Comparison of ENCODE assay signal across 8 cellular contexts in genomic region chr4:113837397-113837796, GRCh38.
DNase-seq lines count a peak whose midpoint lies in the region; ATAC-seq and TF ChIP-seq lines count a peak whose summit lies in the region.

No MANE protein-coding gene starts in this region.

- no peaks in the 10 kb centered on the region for H3K9me3 Mint-ChIP-seq in activated T-cell treated with anti-CD3 and anti-CD28 coated beads, Interleukin-2, amount 50 U/mL, for 4 hours

- TF ChIP-seq POLR2A in adrenal gland (IDR thresholded peaks at IDR 0.05) (no peak), ovary (IDR thresholded peaks at IDR 0.05) (no peak)

- DNase-seq in activated T-cell treated with anti-CD3 and anti-CD28 coated beads, Interleukin-2, amount 50 U/mL, for 4 hours: no peak
- DNase-seq in activated T-cell treated with anti-CD3 and anti-CD28 coated beads for 4 hours (no peak), NCI-H69 (lab: John Stamatoyannopoulos, UW) (peak; percentile 53), fibroblast of peridontal ligament (ENCODE audit: extremely low read depth) (peak; percentile 93), adrenal gland (no peak), ovary (no peak), posterior cingulate gyrus (no peak)

- H3K9me3 ChIP-seq in adrenal gland (replicated peaks in 1 of 3) (no peaks in the 10 kb centered on the region), ovary (no peaks in the 10 kb centered on the region)

- no peak for TF ChIP-seq CTCF in adrenal gland (IDR thresholded peaks at IDR 0.05)
- TF ChIP-seq CTCF in ovary (IDR thresholded peaks at IDR 0.05): no peak

- no peaks in the 10 kb centered on the region for H3K27me3 ChIP-seq in adrenal gland
- no peaks in the 10 kb centered on the region for H3K27me3 ChIP-seq in ovary

- H3K27ac ChIP-seq in adrenal gland (no peak overlapping the region), ovary (no peak overlapping the region)

- no peak overlapping the region for H3K4me3 ChIP-seq in adrenal gland
- H3K4me3 ChIP-seq in ovary: no peak overlapping the region

- no peaks in the 10 kb centered on the region for H3K4me1 ChIP-seq in adrenal gland (replicated peaks in 1 of 2)
- no peaks in the 10 kb centered on the region for H3K4me1 ChIP-seq in ovary (ENCODE audit: insufficient read depth)

- 57 to 74% (median 69%) methylated on average over 1 of the region's 1 CpG for WGBS in adrenal gland, 4 donors
- WGBS in ovary, 3 donors: 19 to 33% (median 19%) methylated on average over 1 of the region's 1 CpG

- no peaks in the 10 kb centered on the region for H3K36me3 ChIP-seq in adrenal gland (replicated peaks in 1 of 2)
- H3K36me3 ChIP-seq in ovary: no peaks in the 10 kb centered on the region

- peak; percentile 37 to 67 for ATAC-seq in activated T-cell treated with anti-CD3 and anti-CD28 coated beads, Interleukin-2, amount 50 U/mL, for 4 hours
- peak; percentile 100 for ATAC-seq in HG02798 (IDR thresholded peaks at IDR 0.05; ENCODE audit: poor library complexity, unreplicated experiment)

- TF ChIP-seq EP300 in ovary (IDR thresholded peaks at IDR 0.05): no peak

- H3K27me3 Mint-ChIP-seq in activated T-cell treated with anti-CD3 and anti-CD28 coated beads, Interleukin-2, amount 50 U/mL, for 4 hours (ENCODE audit: low read depth): no peaks in the 10 kb centered on the region

- no peak overlapping the region for H3K4me3 Mint-ChIP-seq in activated T-cell treated with anti-CD3 and anti-CD28 coated beads, Interleukin-2, amount 50 U/mL, for 4 hours

- H3K4me1 Mint-ChIP-seq in activated T-cell treated with anti-CD3 and anti-CD28 coated beads, Interleukin-2, amount 50 U/mL, for 4 hours (ENCODE audit: low read depth): peaks cover 4% of the 10 kb centered on the region

- H3K36me3 Mint-ChIP-seq in activated T-cell treated with anti-CD3 and anti-CD28 coated beads, Interleukin-2, amount 50 U/mL, for 4 hours (ENCODE audit: insufficient read depth): no peaks in the 10 kb centered on the region

- intact Hi-C loops in adrenal gland (cut with DNase I) (no loop called here), ovary (cut with DNase I) (no loop called here), posterior cingulate gyrus (cut with DNase I) (no loop called here)

Comparison
In these comparisons a context has a peak if more than half of its experiments do, and no peak if none do; other contexts are left out.
1. DNase-seq: peak in NCI-H69 (single experiment) and fibroblast of peridontal ligament (single experiment); none in activated T-cell treated with anti-CD3 and anti-CD28 coated beads, Interleukin-2, amount 50 U/mL, for 4 hours (single experiment), activated T-cell treated with anti-CD3 and anti-CD28 coated beads for 4 hours (single experiment), adrenal gland (0 of 7), ovary (0 of 5) and posterior cingulate gyrus (0 of 10).